Comparison of ENCODE assay signal across 8 cellular contexts in genomic region chr14:25052921-25053320, GRCh38.
"Had no signal": no experiment of that assay in that cellular context is flagged by ENCODE, and none has a peak within 500 bp of the region (broad histone marks: within the 10 kb centered on the region; RNA-seq: fewer than 3 reads in every experiment).

No MANE protein-coding gene starts in this region.

- H3K9me3 ChIP-seq: HAP-1 had no signal

- H3K4me3 Mint-ChIP-seq: HFFc6 had no signal

- ATAC-seq: HCT116, K562 had no signal

- H3K27ac ChIP-seq: GM23248, HL-60 had no signal

- H3K4me3 ChIP-seq: GM23248, HAP-1, K562 had no signal

- H2AFZ ChIP-seq: GM23248 had no signal

- FAIRE-seq: K562 had no signal

- H3K36me3 ChIP-seq: HAP-1 had no signal

- H3K27ac Mint-ChIP-seq: HFFc6 had no signal

- H3K9me3 Mint-ChIP-seq: HFFc6 had no signal

- H3K4me1 ChIP-seq: HAP-1 had no signal

- DNase-seq: GM23248, H7, HFFc6, IMR-90 had no signal

- H3K9ac ChIP-seq: GM23248 had no signal
